Comparison of ENCODE assay signal across 20 cellular contexts in the genomic region with DNA sequence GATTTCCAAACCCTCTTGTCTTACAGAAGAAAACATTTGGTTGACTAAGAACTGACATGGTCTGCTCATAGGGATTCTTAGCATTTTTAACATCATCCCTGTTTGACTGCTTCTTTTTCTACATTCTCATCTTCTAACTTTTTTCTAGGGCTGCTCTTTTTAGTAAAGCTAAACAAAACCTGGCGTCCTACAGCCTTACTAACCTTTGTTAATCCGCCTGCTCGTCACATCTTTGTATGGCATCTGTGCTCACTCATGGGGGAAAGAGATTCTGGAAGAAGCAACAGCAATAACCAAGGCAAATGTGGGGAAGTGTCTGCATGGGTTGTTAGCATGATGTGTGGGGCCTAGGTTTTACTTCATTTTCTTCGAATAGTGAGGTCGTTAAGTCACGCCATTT.
A peak's percentile ranks its signal among the peaks of the same experiment; 100 is the strongest.
DNase-seq lines count a peak whose midpoint lies in the region; ATAC-seq and TF ChIP-seq lines count a peak whose summit lies in the region.
"Had no signal": no experiment of that assay in that cellular context is flagged by ENCODE, and none has a peak within 500 bp of the region (broad histone marks: within the 10 kb centered on the region; RNA-seq: fewer than 3 reads in every experiment).

No MANE protein-coding gene starts in this region.

- H3K9me3 Mint-ChIP-seq in chondrocyte (ENCODE audit: low read depth) (no peaks in the 10 kb centered on the region), immature natural killer cell (no peaks in the 10 kb centered on the region)

- H3K27ac ChIP-seq in HUES64 (ENCODE audit: low read depth, low read length), result 0 out of 2 replicates have a peak overlapping the region, but pooled peaks have one; percentile 24
- peak overlapping the region; percentile 19 to 89 (median 47) for H3K27ac ChIP-seq in gastrocnemius medialis
- H3K27ac ChIP-seq: A549 had no signal

- no peak overlapping the region for H3K4me3 Mint-ChIP-seq in chondrocyte (ENCODE audit: unreplicated experiment)
- H3K4me3 Mint-ChIP-seq in immature natural killer cell, result no peak overlapping the region
- H3K4me3 Mint-ChIP-seq: B cell, CD14-positive monocyte had no signal

- H3K4me3 ChIP-seq in HUES64 (ENCODE audit: low read length) (no peak overlapping the region), gastrocnemius medialis (no peak overlapping the region)
- H3K4me3 ChIP-seq: A549 had no signal

- H3K36me3 Mint-ChIP-seq in chondrocyte (ENCODE audit: low read depth) (peaks cover 32% of the 10 kb centered on the region), immature natural killer cell (peaks cover 10 to 29% (median 17%) of the 10 kb centered on the region in 3 donors)

- no peak for ATAC-seq in gastrocnemius medialis
- ATAC-seq: A549 had no signal

- intact Hi-C loops in gastrocnemius medialis (cut with DNase I; ENCODE audit: low total_unique reads), result no loop called here

- TF ChIP-seq POLR2A in gastrocnemius medialis (IDR thresholded peaks at IDR 0.05), result no peak

- WGBS in HUES64, result 91% methylated on average over 6 of the region's 6 CpGs

- TF ChIP-seq CTCF in chondrocyte (IDR thresholded peaks at IDR 0.05) (no peak), gastrocnemius medialis (IDR thresholded peaks at IDR 0.05 in 4 of 5, conservative IDR thresholded peaks at IDR 0.05 in 1 of 5) (no peak)

- H3K4me1 ChIP-seq in HUES64 (ENCODE audit: insufficient read depth, low read length), result 0 out of 2 replicates have a peak, but pooled peaks cover 4% of the 10 kb centered on the region
- peaks cover 33 to 35% of the 10 kb centered on the region in 2 donors for H3K4me1 ChIP-seq in gastrocnemius medialis
- H3K4me1 ChIP-seq: A549 had no signal

- peaks cover 7% of the 10 kb centered on the region for H3K4me1 Mint-ChIP-seq in chondrocyte (ENCODE audit: low read depth)
- peaks cover 15 to 22% of the 10 kb centered on the region in 2 donors for H3K4me1 Mint-ChIP-seq in immature natural killer cell

- DNase-seq in chondrocyte (ENCODE audit: low spot score) (no peak), iris pigment epithelial cell (ENCODE audit: low read depth) (peak; percentile 10), gastrocnemius medialis (no peak), immature natural killer cell (no peak), superior temporal gyrus (ENCODE audit: extremely low spot score) (no peak)
- no peak for DNase-seq in stimulated activated CD4-positive, alpha-beta T cell treated with anti-CD3 and anti-CD28 coated beads, Interleukin-2, amount 100 ng/mL, for 24 hours
- no peak for DNase-seq in activated CD4-positive, alpha-beta T cell treated with anti-CD3 and anti-CD28 coated beads for 4 hours
- DNase-seq: DMS53, HCEC 1CT, KG1, NCI-H1092 treated with DMSO at 0.1 percent for 48 hours, NCI-H146, NCI-H2029, NCI-H226, NCI-H510A treated with DMSO at 0.1 percent for 48 hours, NCI-H748 treated with DMSO at 0.1 percent for 48 hours had no signal

- H3K27me3 Mint-ChIP-seq in chondrocyte (ENCODE audit: low read depth) (no peaks in the 10 kb centered on the region), immature natural killer cell (ENCODE audit: low read depth in 3 of 3) (peaks cover 0 to 4% (median 0%) of the 10 kb centered on the region in 3 donors)
- H3K27me3 Mint-ChIP-seq: B cell had no signal

- H3K36me3 ChIP-seq in HUES64 (ENCODE audit: insufficient read depth, low read length) (peaks cover 70% of the 10 kb centered on the region), gastrocnemius medialis (peaks cover 0 to 72% of the 10 kb centered on the region in 2 donors)

- H3K9ac ChIP-seq in HUES64 (ENCODE audit: low read depth, low read length), result no peak overlapping the region

- no peaks in the 10 kb centered on the region for H3K27me3 ChIP-seq in HUES64 (ENCODE audit: insufficient read depth, low read length)
- no peaks in the 10 kb centered on the region for H3K27me3 ChIP-seq in gastrocnemius medialis

- no peaks in the 10 kb centered on the region for H3K9me3 ChIP-seq in HUES64 (ENCODE audit: insufficient read depth, low read depth, low read length)
- no peaks in the 10 kb centered on the region for H3K9me3 ChIP-seq in gastrocnemius medialis
- H3K9me3 ChIP-seq: A549 had no signal

- H3K27ac Mint-ChIP-seq in chondrocyte (ENCODE audit: unreplicated experiment) (peak overlapping the region; percentile 15), immature natural killer cell (peak overlapping the region in 1 of 6 donors; percentile 62)
- H3K27ac Mint-ChIP-seq: B cell, CD14-positive monocyte had no signal

- in situ Hi-C loops in gastrocnemius medialis (cut with MboI; ENCODE audit: low sequenced_read_pairs in 4 of 4), result no loop called here
